Comparison of ENCODE assay signal across 1 cellular context in genomic region chr9:36960575-36960955, GRCh38.
TF ChIP-seq lines count a peak whose summit lies in the region.

No MANE protein-coding gene starts in this region.

TF ChIP-seq in GM12878, 131 proteins besides CTCF, POLR2A, EP300 and RAD21:
- TF ChIP-seq POLR2AphosphoS5 (IDR thresholded peaks at IDR 0.05; ENCODE audit: low read length) (0 out of 2 replicates have a peak, but pooled peaks have one; percentile 25), MEF2A (IDR thresholded peaks at IDR 0.05; ENCODE audit: insufficient read depth, low read depth, low read length) (no peak)
